Comparison of ENCODE assay signal across 11 cellular contexts in genomic region chr17:77443743-77444260, GRCh38.
DNase-seq lines count a peak whose midpoint lies in the region; ATAC-seq and TF ChIP-seq lines count a peak whose summit lies in the region.
"Had no signal": no experiment of that assay in that cellular context is flagged by ENCODE, and none has a peak within 500 bp of the region (broad histone marks: within the 10 kb centered on the region; RNA-seq: fewer than 3 reads in every experiment).

No MANE protein-coding gene starts in this region.

- H3K27me3 ChIP-seq in heart right ventricle, result no peaks in the 10 kb centered on the region
- no peaks in the 10 kb centered on the region for H3K27me3 ChIP-seq in upper lobe of right lung
- H3K27me3 ChIP-seq: suprapubic skin had no signal

- WGBS in heart right ventricle, 2 donors, result 86 to 93% methylated on average over 8 of the region's 8 CpGs

- TF ChIP-seq CTCF in heart right ventricle (IDR thresholded peaks at IDR 0.05), result no peak
- no peak for TF ChIP-seq CTCF in upper lobe of right lung (IDR thresholded peaks at IDR 0.05)

- peak overlapping the region; percentile 100 for H3K27ac Mint-ChIP-seq in activated naive CD8-positive, alpha-beta T cell
- peak overlapping the region; percentile 97 to 100 (median 100) for H3K27ac Mint-ChIP-seq in naive B cell

- no peaks in the 10 kb centered on the region for H3K27me3 Mint-ChIP-seq in activated naive CD8-positive, alpha-beta T cell
- no peaks in the 10 kb centered on the region for H3K27me3 Mint-ChIP-seq in naive B cell

- H3K4me3 Mint-ChIP-seq in activated naive CD8-positive, alpha-beta T cell, result peak overlapping the region; percentile 82
- H3K4me3 Mint-ChIP-seq in naive B cell, result peak overlapping the region; percentile 33 to 92 (median 81)

- H3K4me3 ChIP-seq in heart right ventricle (no peak overlapping the region), upper lobe of right lung (no peak overlapping the region)
- H3K4me3 ChIP-seq: lung, suprapubic skin had no signal

- H3K36me3 ChIP-seq in heart right ventricle (peaks cover 0 to 6% (median 0%) of the 10 kb centered on the region in 9 donors), upper lobe of right lung (no peaks in the 10 kb centered on the region)
- H3K36me3 ChIP-seq: suprapubic skin had no signal

- ATAC-seq in heart right ventricle, result no peak
- ATAC-seq in left cardiac atrium, result no peak
- no peak for ATAC-seq in naive B cell (ENCODE audit: low read depth in 2 of 2)
- no peak for ATAC-seq in upper lobe of right lung
- no peak for ATAC-seq in HG02938 (IDR thresholded peaks at IDR 0.05; ENCODE audit: unreplicated experiment)
- no peak for ATAC-seq in GM21619 (IDR thresholded peaks at IDR 0.05; ENCODE audit: unreplicated experiment)
- ATAC-seq in HG02678 (IDR thresholded peaks at IDR 0.05; ENCODE audit: unreplicated experiment), result no peak

- H3K36me3 Mint-ChIP-seq in activated naive CD8-positive, alpha-beta T cell, result no peaks in the 10 kb centered on the region
- H3K36me3 Mint-ChIP-seq in naive B cell, result no peaks in the 10 kb centered on the region

- H3K27ac ChIP-seq in heart right ventricle, result peak overlapping the region; percentile 38 to 89 (median 74)
- H3K27ac ChIP-seq in upper lobe of right lung, result peak overlapping the region; percentile 70

- intact Hi-C loops in heart right ventricle (cut with DNase I) (loop anchor here in 1 of 10 donors (5.0 kb wide), 1 partner anchor 33 kb away; no protein-coding TSS in a partner anchor), left cardiac atrium (cut with DNase I) (no loop called here), upper lobe of right lung (cut with DNase I) (no loop called here)

- H3K9me3 ChIP-seq in heart right ventricle (no peaks in the 10 kb centered on the region), upper lobe of right lung (no peaks in the 10 kb centered on the region)
- H3K9me3 ChIP-seq: suprapubic skin had no signal

- peaks cover 34 to 92% (median 73%) of the 10 kb centered on the region in 9 donors for H3K4me1 ChIP-seq in heart right ventricle
- H3K4me1 ChIP-seq in upper lobe of right lung, result peaks cover 75% of the 10 kb centered on the region

- DNase-seq in heart right ventricle (no peak), left cardiac atrium (no peak), naive B cell (no peak), upper lobe of right lung (no peak)
- DNase-seq: NCI-H1092 had no signal

- peaks cover 94% of the 10 kb centered on the region for H3K4me1 Mint-ChIP-seq in activated naive CD8-positive, alpha-beta T cell (ENCODE audit: low read depth)
- peaks cover 64 to 100% (median 97%) of the 10 kb centered on the region in 3 donors for H3K4me1 Mint-ChIP-seq in naive B cell

- H3K9me3 Mint-ChIP-seq in activated naive CD8-positive, alpha-beta T cell (ENCODE audit: low read depth), result no peaks in the 10 kb centered on the region
- H3K9me3 Mint-ChIP-seq in naive B cell, result no peaks in the 10 kb centered on the region
